Comparison of ENCODE assay signal across 18 cellular contexts in genomic region chr14:33671556-33671955, GRCh38.
A peak's percentile ranks its signal among the peaks of the same experiment; 100 is the strongest.
DNase-seq lines count a peak whose midpoint lies in the region; ATAC-seq and TF ChIP-seq lines count a peak whose summit lies in the region.
"Had no signal": no experiment of that assay in that cellular context is flagged by ENCODE, and none has a peak within 500 bp of the region (broad histone marks: within the 10 kb centered on the region; RNA-seq: fewer than 3 reads in every experiment).

No MANE protein-coding gene starts in this region.

- intact Hi-C loops in spleen (cut with DNase I; ENCODE audit: low total_unique reads) (no loop called here), Right ventricle myocardium inferior (cut with DNase I) (no loop called here)

- no peaks in the 10 kb centered on the region for H3K36me3 ChIP-seq in spleen
- no peaks in the 10 kb centered on the region for H3K36me3 ChIP-seq in effector memory CD4-positive, alpha-beta T cell (ENCODE audit: control insufficient read depth, insufficient read depth, low read length)

- no peak for TF ChIP-seq POLR2A in spleen (IDR thresholded peaks at IDR 0.05)

- no peaks in the 10 kb centered on the region for H3K27me3 ChIP-seq in spleen (replicated peaks in 1 of 7)
- no peaks in the 10 kb centered on the region for H3K27me3 ChIP-seq in effector memory CD4-positive, alpha-beta T cell (replicated peaks; ENCODE audit: control insufficient read depth, insufficient read depth, low read length, poor library complexity, severe bottlenecking)

- H3K4me1 ChIP-seq in spleen, result no peaks in the 10 kb centered on the region
- no peaks in the 10 kb centered on the region for H3K4me1 ChIP-seq in effector memory CD4-positive, alpha-beta T cell (ENCODE audit: control insufficient read depth, insufficient read depth, low read length, poor library complexity, severe bottlenecking)
- H3K4me1 ChIP-seq: Caco-2 had no signal

- no peak overlapping the region for H3K27ac ChIP-seq in spleen
- H3K27ac ChIP-seq in effector memory CD4-positive, alpha-beta T cell (ENCODE audit: insufficient read depth, low read length, poor library complexity, severe bottlenecking), result no peak overlapping the region
- H3K27ac ChIP-seq: C4-2B, HL-60 had no signal

- H3K9me3 ChIP-seq in spleen, result no peaks in the 10 kb centered on the region
- no peaks in the 10 kb centered on the region for H3K9me3 ChIP-seq in effector memory CD4-positive, alpha-beta T cell (ENCODE audit: control insufficient read depth, low read length)
- H3K9me3 ChIP-seq: Caco-2 had no signal

- no peak for ATAC-seq in Right ventricle myocardium inferior
- ATAC-seq: GM23338 had no signal

- no peak overlapping the region for H3K4me3 ChIP-seq in choroid plexus epithelial cell (ENCODE audit: low read depth, low read length)
- H3K4me3 ChIP-seq in skeletal muscle cell (ENCODE audit: low read depth, low read length), result no peak overlapping the region
- H3K4me3 ChIP-seq in spleen, result no peak overlapping the region
- no peak overlapping the region for H3K4me3 ChIP-seq in effector memory CD4-positive, alpha-beta T cell (ENCODE audit: insufficient read depth, low read depth, low read length, poor library complexity, severe bottlenecking)
- H3K4me3 ChIP-seq: GM23338 had no signal

- DNase-seq in choroid plexus epithelial cell (ENCODE audit: low read depth) (peak; percentile 67), iris pigment epithelial cell (ENCODE audit: low read depth) (peak; percentile 56), skeletal muscle cell (ENCODE audit: low read depth) (peak; percentile 36), spleen (no peak), Right ventricle myocardium inferior (ENCODE audit: missing footprints) (no peak), hippocampal formation (lab: John Stamatoyannopoulos, UW) (no peak)
- DNase-seq in effector memory CD4-positive, alpha-beta T cell, result no peak
- DNase-seq: ACHN; AML-193; Caco-2; CD4-positive, alpha-beta T cell; DMS79; GDM1; HCEC 1CT; IMR-90 had no signal

- 52 to 76% (median 71%) methylated on average over 1 of the region's 1 CpG for WGBS in spleen, 5 donors

- TF ChIP-seq CTCF in choroid plexus epithelial cell (conservative IDR thresholded peaks at IDR 0.05; ENCODE audit: low read depth, low read length) (no peak), spleen (IDR thresholded peaks at IDR 0.05 in 8 of 11, conservative IDR thresholded peaks at IDR 0.05 in 3 of 11) (no peak)

Comparison
In these comparisons a context has a peak if more than half of its experiments do, and no peak if none do; other contexts are left out.
1. DNase-seq: peak in choroid plexus epithelial cell (single experiment), iris pigment epithelial cell (single experiment) and skeletal muscle cell (single experiment); none in spleen (single experiment), effector memory CD4-positive, alpha-beta T cell (0 of 3), Right ventricle myocardium inferior (single experiment) and hippocampal formation (0 of 2).